In genomic region chr17:48014603-48015037, GRCh38 we compare ENCODE assay signal across 1 cellular context.
A peak's percentile ranks its signal among the peaks of the same experiment; 100 is the strongest.
TF ChIP-seq lines count a peak whose summit lies in the region.

No MANE protein-coding gene starts in this region.

TF ChIP-seq in HEK293, 187 proteins besides CTCF, POLR2A, EP300 and RAD21 (continued from another document):
- TF ChIP-seq ZNF362 (tag by site-specific recombination; IDR thresholded peaks at IDR 0.05) (no peak), ZNF639 (tag by site-specific recombination; IDR thresholded peaks at IDR 0.05) (no peak), OSR2 (tag by site-specific recombination; IDR thresholded peaks at IDR 0.05) (peak; percentile 21; the same call in 1 of the 2 replicates), ZXDB (tag by site-specific recombination; IDR thresholded peaks at IDR 0.05) (no peak), ZNF23 (tag by site-specific recombination; IDR thresholded peaks at IDR 0.05; ENCODE audit: borderline replicate concordance) (no peak), ZNF26 (tag by site-specific recombination; IDR thresholded peaks at IDR 0.05) (no peak), ZNF202 (tag by site-specific recombination; IDR thresholded peaks at IDR 0.05; ENCODE audit: borderline replicate concordance) (no peak), ZBTB6 (tag by site-specific recombination; IDR thresholded peaks at IDR 0.05) (no peak), ZNF239 (tag by site-specific recombination; IDR thresholded peaks at IDR 0.05) (no peak), ZBTB7A (tag by site-specific recombination; IDR thresholded peaks at IDR 0.05; ENCODE audit: low read depth) (no peak), PRDM10 (tag by site-specific recombination; IDR thresholded peaks at IDR 0.05) (peak; percentile 52; the same call in 1 of the 2 replicates), PRDM4 (tag by site-specific recombination; IDR thresholded peaks at IDR 0.05) (peak; percentile 100), ZBTB8A (tag by site-specific recombination; IDR thresholded peaks at IDR 0.05) (peak; percentile 12; the same call in 1 of the 2 replicates), ZNF660 (tag by site-specific recombination; IDR thresholded peaks at IDR 0.05) (peak; percentile 88), ZNF621 (tag by site-specific recombination; IDR thresholded peaks at IDR 0.05) (no peak), ZNF776 (tag by site-specific recombination; IDR thresholded peaks at IDR 0.05; ENCODE audit: borderline replicate concordance) (no peak), ZNF600 (tag by site-specific recombination; IDR thresholded peaks at IDR 0.05) (no peak), ZBTB17 (tag by site-specific recombination; IDR thresholded peaks at IDR 0.05) (no peak), HIC1 (tag by site-specific recombination; IDR thresholded peaks at IDR 0.05) (no peak), BCL11B (tag by site-specific recombination; IDR thresholded peaks at IDR 0.05; ENCODE audit: low read depth) (no peak), ZNF623 (tag by site-specific recombination; IDR thresholded peaks at IDR 0.05) (peak; percentile 51), MYNN (tag by site-specific recombination; IDR thresholded peaks at IDR 0.05; ENCODE audit: borderline replicate concordance) (no peak), ZNF223 (tag by site-specific recombination; IDR thresholded peaks at IDR 0.05) (no peak), ZNF645 (tag by site-specific recombination; IDR thresholded peaks at IDR 0.05) (no peak), ZNF248 (tag by site-specific recombination; IDR thresholded peaks at IDR 0.05) (no peak), ZNF221 (tag by site-specific recombination; IDR thresholded peaks at IDR 0.05; ENCODE audit: borderline replicate concordance) (no peak), ZNF157 (tag by site-specific recombination; IDR thresholded peaks at IDR 0.05) (no peak), KLF17 (tag by site-specific recombination; IDR thresholded peaks at IDR 0.05) (no peak), WT1 (tag by site-specific recombination; IDR thresholded peaks at IDR 0.05) (no peak), ZNF394 (tag by site-specific recombination; IDR thresholded peaks at IDR 0.05; ENCODE audit: borderline replicate concordance) (peak; percentile 67; the same call in 1 of the 2 replicates), GLIS1 (tag by site-specific recombination; IDR thresholded peaks at IDR 0.05) (peak; percentile 48), PATZ1 (tag by site-specific recombination; IDR thresholded peaks at IDR 0.05) (0 out of 2 replicates have a peak, but pooled peaks have one; percentile 18), SP7 (tag by site-specific recombination; IDR thresholded peaks at IDR 0.05) (no peak; the same call in 1 of the 2 replicates)
